ENCODE assay signal across 15 cellular contexts in the genomic region with DNA sequence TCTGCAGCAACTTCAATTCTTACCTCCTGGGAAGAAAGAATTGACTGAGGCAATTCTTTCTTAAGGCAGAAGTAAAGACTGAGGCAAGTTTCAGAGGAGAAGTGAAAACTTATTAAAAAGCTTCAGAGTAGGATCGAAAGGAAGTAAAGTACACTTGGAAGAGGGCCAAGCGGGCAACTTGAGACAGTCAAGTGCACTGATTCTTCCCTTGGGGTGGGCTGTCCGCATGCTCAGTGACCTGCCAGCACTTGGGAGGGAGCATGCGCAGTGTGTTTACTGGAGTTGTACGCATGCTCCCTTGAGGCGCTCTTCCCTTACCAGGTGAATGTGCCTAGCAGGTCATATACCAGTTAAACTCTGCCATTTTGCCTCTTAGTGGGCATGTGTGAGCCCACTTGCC. TPM values are rescaled to one million over a fixed set of nuclear protein-coding genes. Genes with fewer than 3 reads are reported as not detected.
DNase-seq lines count a peak whose midpoint lies in the region; ATAC-seq, FAIRE-seq and TF ChIP-seq lines count a peak whose summit lies in the region.
"Had no signal": no experiment of that assay in that cellular context is flagged by ENCODE, and none has a peak within 500 bp of the region (broad histone marks: within the 10 kb centered on the region; RNA-seq: fewer than 3 reads in every experiment).

No MANE protein-coding gene starts in this region.

- H2BK12ac ChIP-seq in H1 (ENCODE audit: low read depth, low read length) = no peak overlapping the region

- peak overlapping the region; percentile 22; the same call in 1 of the 2 replicates for H2AFZ ChIP-seq in H1 (ENCODE audit: low read length)

- no peak overlapping the region; the same call in 1 of the 2 replicates for H3K18ac ChIP-seq in H1 (ENCODE audit: extremely low read depth, low read length)

- intact Hi-C loops in thyroid gland (cut with DNase I) = no loop called here

- H3K9me3 ChIP-seq in H1 (ENCODE audit: insufficient read depth in 2 of 2, low read depth in 1 of 2, low read length in 1 of 2) = peaks cover 4 to 5% of the 10 kb centered on the region in 2 experiments; a peak in 1 of 4 replicates
- no peaks in the 10 kb centered on the region for H3K9me3 ChIP-seq in thyroid gland
- H3K9me3 ChIP-seq: testis had no signal

- H2BK120ac ChIP-seq in H1 (replicated peaks; ENCODE audit: low read depth, low read length) = no peak overlapping the region

- H3K23ac ChIP-seq in H1 (ENCODE audit: insufficient read length) = no peak overlapping the region

- 0 out of 2 replicates have a peak overlapping the region, but pooled peaks have one; percentile 9 for H2BK5ac ChIP-seq in H1 (ENCODE audit: low read depth, low read length)

- H3K23me2 ChIP-seq in H1 (ENCODE audit: low read depth, low read length) = no peaks in the 10 kb centered on the region

- WGBS in H1 (ENCODE audit: extremely low coverage in 1 of 2, insufficient coverage in 1 of 2, insufficient read length in 1 of 2, insufficient replicate concordance in 2 of 2, low coverage in 1 of 2, low lambda C conversion rate in 2 of 2, missing lambda C conversion rate in 1 of 2), 2 experiments = 80% methylated on average over 6 of the region's 6 CpGs; no CpG with 5 or more reads in 1 of the 2 experiments
- 18 to 21% methylated on average over 5 to 6 of the region's 6 CpGs for WGBS in thyroid gland, 2 donors

- H3K4ac ChIP-seq in H1 (replicated peaks; ENCODE audit: insufficient read length, low read depth, low read length) = no peak overlapping the region

- DNase-seq in NCI-H1417 (lab: John Stamatoyannopoulos, UW) (peak in 2 of 3 experiments; percentile 8 to 89), NCI-H1417 treated with DMSO at 0.1 percent for 48 hours (lab: John Stamatoyannopoulos, UW) (no peak), NCI-H69 (lab: John Stamatoyannopoulos, UW) (peak; percentile 9), H1 (ENCODE audit: low read depth in 1 of 2, low spot score in 2 of 2) (no peak), thyroid gland (peak; percentile 95 to 96), AG08396 (ENCODE audit: low spot score) (no peak), omental fat pad (ENCODE audit: low spot score) (no peak)
- DNase-seq: activated naive CD4-positive, alpha-beta T cell treated with anti-CD3 and anti-CD28 coated beads, Interleukin-2, amount 50 U/mL, for 16 hours; Caco-2; effector CD8-positive, alpha-beta T cell; posterior cingulate gyrus; testis had no signal

- no peak overlapping the region for H3K9ac ChIP-seq in H1 (replicated peaks in 1 of 4; ENCODE audit: extremely low read depth in 1 of 4, low read depth in 3 of 4, low read length in 3 of 4)

- H4K8ac ChIP-seq in H1 (ENCODE audit: extremely low read depth, insufficient read depth, low read length) = no peak overlapping the region

- H4K5ac ChIP-seq in H1 (ENCODE audit: insufficient read length, low read depth, low read length) = no peak overlapping the region

- no peak for TF ChIP-seq POLR2A in H1 (IDR thresholded peaks at IDR 0.05; ENCODE audit: control extremely low read depth in 1 of 2, low read depth in 2 of 2, low read length in 2 of 2)
- TF ChIP-seq POLR2A in thyroid gland (IDR thresholded peaks at IDR 0.05) = peak in 1 of 2 donors; percentile 42

- no peaks in the 10 kb centered on the region for H3K79me2 ChIP-seq in H1 (ENCODE audit: control insufficient read depth in 1 of 2, insufficient read depth in 2 of 2, low read length in 2 of 2)

- H3K4me2 ChIP-seq in H1 (ENCODE audit: insufficient read depth in 1 of 2, low read depth in 2 of 2, low read length in 2 of 2) = no peak overlapping the region; a peak in 1 of 4 replicates

- no peaks in the 10 kb centered on the region for H3K79me1 ChIP-seq in H1 (ENCODE audit: low read depth, low read length)

- POLR2A ChIA-PET in H1 (lab: Charles Lee; ENCODE audit: partially characterized antibody) = no interaction called here

- H3K14ac ChIP-seq in H1 (ENCODE audit: insufficient read length) = no peak overlapping the region

- no peak for ATAC-seq in HG03457 (IDR thresholded peaks at IDR 0.05; ENCODE audit: unreplicated experiment)
- no peak for ATAC-seq in omental fat pad (ENCODE audit: low FRiP score)
- ATAC-seq: WTC11 had no signal

- no peak for FAIRE-seq in H1 (lab: Jason Lieb, UNC)
- FAIRE-seq: A204.1 had no signal

- no peak overlapping the region for H2BK20ac ChIP-seq in H1 (ENCODE audit: low read length)

- TF ChIP-seq CTCF in H1 (IDR thresholded peaks at IDR 0.05; ENCODE audit: control extremely low read depth in 1 of 3, insufficient read depth in 1 of 3, low read depth in 1 of 3, low read length in 3 of 3) (no peak), thyroid gland (IDR thresholded peaks at IDR 0.05) (no peak), omental fat pad (IDR thresholded peaks at IDR 0.05) (no peak)

- TF ChIP-seq EP300 in H1 (IDR thresholded peaks at IDR 0.05; ENCODE audit: borderline replicate concordance in 1 of 2, low read depth in 2 of 2, low read length in 2 of 2) = no peak

- H4K91ac ChIP-seq in H1 (replicated peaks; ENCODE audit: insufficient read length, low read length) = no peak overlapping the region

- no peak for TF ChIP-seq RAD21 in H1 (IDR thresholded peaks at IDR 0.05 in 1 of 2, conservative IDR thresholded peaks at IDR 0.05 in 1 of 2; ENCODE audit: low read depth in 2 of 2, low read length in 2 of 2)

- H2BK15ac ChIP-seq in H1 (ENCODE audit: low read length) = no peak overlapping the region

- CTCF ChIA-PET in H1 (lab: Charles Lee; ENCODE audit: partially characterized antibody) = interaction anchor here (0.6 to 2.9 kb wide), 8 partner anchors 14 to 139 kb away, joined by 3 to 11 read pairs (median 3); no protein-coding TSS in a partner anchor

- H4K20me1 ChIP-seq in H1 (replicated peaks in 1 of 2; ENCODE audit: control insufficient read depth in 1 of 2, insufficient read depth in 2 of 2, low read length in 2 of 2) = no peaks in the 10 kb centered on the region

- H3K27ac ChIP-seq in H1 (ENCODE audit: low read depth, low read length) = no peak overlapping the region
- H3K27ac ChIP-seq in thyroid gland = peak overlapping the region; percentile 6 to 70 (median 41)
- H3K27ac ChIP-seq: testis had no signal

- H3K36me3 ChIP-seq in H1 (ENCODE audit: control insufficient read depth in 2 of 4, insufficient read depth in 4 of 4, low read length in 3 of 4) (no peaks in the 10 kb centered on the region), thyroid gland (no peaks in the 10 kb centered on the region)

- H3K4me1 ChIP-seq in H1 (replicated peaks in 1 of 4; ENCODE audit: control insufficient read depth in 3 of 4, insufficient read depth in 4 of 4, low read length in 3 of 4) = peaks cover 0 to 8% (median 3%) of the 10 kb centered on the region in 4 experiments; a peak in 3 of 7 replicates
- peaks cover 12 to 18% of the 10 kb centered on the region in 2 donors for H3K4me1 ChIP-seq in thyroid gland
- H3K4me1 ChIP-seq: Caco-2, testis had no signal

- no peak overlapping the region for H2AK5ac ChIP-seq in H1 (ENCODE audit: low read depth, low read length)

- H3K27me3 ChIP-seq in H1 (replicated peaks in 1 of 4; ENCODE audit: control insufficient read depth in 3 of 4, extremely low read depth in 1 of 4, insufficient read depth in 3 of 4, low read length in 3 of 4) (no peaks in the 10 kb centered on the region), thyroid gland (no peaks in the 10 kb centered on the region)
- H3K27me3 ChIP-seq: testis had no signal

- H3K4me3 ChIP-seq in H1 (ENCODE audit: extremely low read depth in 1 of 4, insufficient read depth in 2 of 4, low read depth in 3 of 4, low read length in 4 of 4) (no peak overlapping the region), thyroid gland (replicated peaks in 1 of 3) (no peak overlapping the region)
- H3K4me3 ChIP-seq: testis had no signal

- no peak overlapping the region for H3K56ac ChIP-seq in H1 (replicated peaks; ENCODE audit: insufficient read length, low read depth, low read length)

TF ChIP-seq in H1, 55 proteins besides CTCF, POLR2A, EP300 and RAD21:
- no peak for TF ChIP-seq BACH1 (IDR thresholded peaks at IDR 0.05; ENCODE audit: low read length)
- TF ChIP-seq GTF2F1 (IDR thresholded peaks at IDR 0.05; ENCODE audit: borderline replicate concordance, low read depth, low read length) = no peak
- no peak for TF ChIP-seq CBX5 (IDR thresholded peaks at IDR 0.05; ENCODE audit: low read depth, low read length)
- no peak for TF ChIP-seq SP1 (IDR thresholded peaks at IDR 0.05; ENCODE audit: low read depth, low read length)
TF ChIP-seq in H1: peak in this region for 0.

RNA-seq across cellular contexts. Expression of a gene that starts 55.3 kb away (rescaled TPM):
- 4.1 and 4.3 TPM in 2 replicates for total RNA-seq in H1 (2021; fragmentation: NEBNext Ultra II Directional; extraction: Animal tissue kit (Norgen Biotek cat#: 25700))
- polyA plus RNA-seq in H1 (2011; rRNA removed) = 2.7 and 3.8 TPM in 2 replicates
- polyA plus RNA-seq in H1 (2011; cell fraction: cytosol; rRNA removed) = 3.8 TPM
- 9.1 TPM for polyA plus RNA-seq in H1 (2011; cell fraction: nucleus; rRNA removed)
- polyA plus RNA-seq in H1 (2012, experiment 1 of 2) = 3.6 to 5.6 TPM (median 4.8 TPM) in 4 replicates
- 1.5 TPM for polyA plus RNA-seq in H1 (2012, experiment 2 of 2)
- polyA plus RNA-seq in H1 (2013, experiment 1 of 2) = 2.6 TPM
- polyA plus RNA-seq in H1 (2013, experiment 2 of 2) = 2.5 TPM
- polyA minus RNA-seq in H1 (2011; rRNA and poly(A)+ RNA removed) = 6.7 and 12.0 TPM in 2 replicates
- 4.3 TPM for polyA minus RNA-seq in H1 (2011; cell fraction: cytosol; rRNA and poly(A)+ RNA removed)
- polyA minus RNA-seq in H1 (2011; cell fraction: nucleus; rRNA and poly(A)+ RNA removed) = 7.9 TPM
- total RNA-seq in thyroid gland = 10 to 100 TPM; 13.8 to 19.4 (median 16.7) TPM
- 10 to 100 TPM in 2 of 4 donors, 1 to 10 TPM in 2; 4.6 to 20.5 (median 8.7) TPM for total RNA-seq in omental fat pad

Comparison
In these comparisons a context has a peak if more than half of its experiments do, and no peak if none do; other contexts are left out.
1. DNase-seq: peak in NCI-H1417 (2 of 3), NCI-H69 (single experiment) and thyroid gland (2 of 2); none in NCI-H1417 treated with DMSO at 0.1 percent for 48 hours (single experiment), H1 (0 of 2), AG08396 (single experiment) and omental fat pad (single experiment).